In the genomic region with DNA sequence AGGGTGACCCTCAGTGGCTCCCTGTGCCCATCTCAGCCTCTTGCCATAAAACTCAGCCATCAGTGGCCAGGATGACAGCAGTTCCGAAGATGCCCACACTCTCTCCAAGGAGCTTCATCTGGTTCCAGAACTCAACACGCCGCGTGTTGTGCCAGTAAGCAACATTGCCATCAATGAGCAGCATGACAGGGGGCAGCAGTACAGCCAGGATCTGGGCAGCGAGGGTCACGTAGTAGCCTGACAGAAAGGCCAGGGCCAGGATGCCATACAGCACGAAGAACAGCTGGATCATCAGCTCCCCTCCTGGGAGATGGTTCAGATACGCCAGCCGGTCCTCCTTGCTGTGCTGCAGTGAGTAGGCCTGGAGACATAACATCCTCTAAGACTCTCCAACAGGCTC, we compare ENCODE assay signal across 16 cellular contexts. TPM values are rescaled to one million over a fixed set of nuclear protein-coding genes. Genes with fewer than 3 reads are reported as not detected.
DNase-seq lines count a peak whose midpoint lies in the region; ATAC-seq and TF ChIP-seq lines count a peak whose summit lies in the region.
"Had no signal": no experiment of that assay in that cellular context is flagged by ENCODE, and none has a peak within 500 bp of the region (broad histone marks: within the 10 kb centered on the region; RNA-seq: fewer than 3 reads in every experiment).

No MANE protein-coding gene starts in this region.

- H3K27me3 ChIP-seq in BE2C, result no peaks in the 10 kb centered on the region
- H3K27me3 ChIP-seq in mucosa of stomach (ENCODE audit: control insufficient read depth, insufficient read depth, low read length), result no peaks in the 10 kb centered on the region

- peak; percentile 51 for DNase-seq in BE2C
- DNase-seq in RWPE1 (ENCODE audit: low spot score), result no peak
- no peak for DNase-seq in stimulated activated naive CD8-positive, alpha-beta T cell treated with anti-CD3 and anti-CD28 coated beads, Interleukin-15, Interleukin-2, amounts not matched to agents 100 U/mL and 50 U/mL, for 24 hours
- no peak for DNase-seq in activated CD4-positive, alpha-beta T cell treated with anti-CD3 and anti-CD28 coated beads, Interleukin-2, amount 50 U/mL, for 4 hours
- DNase-seq: CD4-positive, CD25-positive, alpha-beta regulatory T cell; EL; H7; NCI-H1436; NCI-H2081; NCI-H510A treated with DMSO at 0.1 percent for 48 hours; NCI-H82 had no signal

- POLR2A ChIA-PET in RWPE1 (lab: Yijun Ruan, JAX; ENCODE audit: low non-redundant PET), result no interaction called here

- peak overlapping the region; percentile 8 for H3K9ac ChIP-seq in mucosa of stomach (ENCODE audit: low read length)
- H3K9ac ChIP-seq: KMS-11 had no signal

- H3K36me3 ChIP-seq in BE2C (peaks cover 17% of the 10 kb centered on the region), mucosa of stomach (ENCODE audit: control insufficient read depth, insufficient read depth, low read length) (no peaks in the 10 kb centered on the region)

- peaks cover 31% of the 10 kb centered on the region for H3K4me1 ChIP-seq in BE2C
- H3K4me1 ChIP-seq in mucosa of stomach (ENCODE audit: control insufficient read depth, insufficient read depth, low read length), result peaks cover 21% of the 10 kb centered on the region

- no peak for ATAC-seq in stimulated activated naive CD8-positive, alpha-beta T cell treated with anti-CD3 and anti-CD28 coated beads, Interleukin-15, Interleukin-2, amounts not matched to agents 100 U/mL and 50 U/mL, for 24 hours
- no peak for ATAC-seq in GM21526 (IDR thresholded peaks at IDR 0.05; ENCODE audit: low FRiP score, unreplicated experiment)
- ATAC-seq: A549, Panc1 had no signal

- H3K27ac ChIP-seq in RWPE1, result peak overlapping the region; percentile 53
- H3K27ac ChIP-seq: A549, KMS-11 had no signal

- CTCF ChIA-PET in RWPE1 (lab: Yijun Ruan, JAX), result interaction anchor here (0.6 kb wide), 1 partner anchor 289 kb away, joined by 3 read pairs; no protein-coding TSS in a partner anchor

- TF ChIP-seq CTCF in BE2C (IDR thresholded peaks at IDR 0.05; ENCODE audit: low read depth, low read length) (no peak), RWPE1 (conservative IDR thresholded peaks at IDR 0.05; ENCODE audit: low read depth) (no peak)

- H3K4me3 ChIP-seq in BE2C (ENCODE audit: low read depth, low read length), result peak overlapping the region; percentile 35
- H3K4me3 ChIP-seq in mucosa of stomach (ENCODE audit: low read length), result no peak overlapping the region
- H3K4me3 ChIP-seq: A549 had no signal

- H3K9me3 ChIP-seq in BE2C (no peaks in the 10 kb centered on the region), mucosa of stomach (ENCODE audit: control insufficient read depth, low read length) (no peaks in the 10 kb centered on the region)
- H3K9me3 ChIP-seq: A549 had no signal

RNA-seq across cellular contexts. Expression of a gene that starts 2.9 kb away (rescaled TPM):
- 67.5 TPM for polyA plus RNA-seq in BE2C (2012; ENCODE audit: insufficient read depth, insufficient read length, low read depth)

RNA-seq across cellular contexts. Expression of a gene that starts 7.5 kb away (rescaled TPM):
- polyA plus RNA-seq in BE2C (2012; ENCODE audit: insufficient read depth, insufficient read length, low read depth), result 0.86 TPM

RNA-seq across cellular contexts. Expression of a gene that starts 54.6 kb away (rescaled TPM):
- polyA plus RNA-seq in BE2C (2012; ENCODE audit: insufficient read depth, insufficient read length, low read depth), result 48.8 TPM

RNA-seq across cellular contexts. Expression of a gene that starts 58.1 kb away (rescaled TPM):
- 4.2 TPM for polyA plus RNA-seq in BE2C (2012; ENCODE audit: insufficient read depth, insufficient read length, low read depth)
- polyA plus RNA-seq: A549; CD4-positive, CD25-positive, alpha-beta regulatory T cell had no signal

RNA-seq across cellular contexts. Expression of a gene that starts 58.7 kb away (rescaled TPM):
- 92.3 TPM for polyA plus RNA-seq in BE2C (2012; ENCODE audit: insufficient read depth, insufficient read length, low read depth)
